ENCODE assay signal across 8 cellular contexts in genomic region chr22:43385770-43386641, GRCh38. TPM values are rescaled to one million over a fixed set of nuclear protein-coding genes. Genes with fewer than 3 reads are reported as not detected.
A peak's percentile ranks its signal among the peaks of the same experiment; 100 is the strongest.
DNase-seq lines count a peak whose midpoint lies in the region; ATAC-seq and TF ChIP-seq lines count a peak whose summit lies in the region.

No MANE protein-coding gene starts in this region.

- H3K4me3 ChIP-seq in CD8-positive, alpha-beta memory T cell (ENCODE audit: low read length): no peak overlapping the region
- H3K4me3 ChIP-seq in right lobe of liver: no peak overlapping the region

- no peaks in the 10 kb centered on the region for H3K9me3 ChIP-seq in CD8-positive, alpha-beta memory T cell (ENCODE audit: low read length)
- H3K9me3 ChIP-seq in right lobe of liver: no peaks in the 10 kb centered on the region

- H3K4me3 Mint-ChIP-seq in CD8-positive, alpha-beta memory T cell: peak overlapping the region in 2 of 7 donors; percentile 20 to 47
- no peak overlapping the region for H3K4me3 Mint-ChIP-seq in HFFc6

- POLR2A ChIA-PET in CD8-positive, alpha-beta memory T cell (lab: Charles Lee): no interaction called here

- peak; percentile 82 to 94 (median 86) for ATAC-seq in right lobe of liver
- no peak for ATAC-seq in GM18519 (IDR thresholded peaks at IDR 0.05; ENCODE audit: low FRiP score, unreplicated experiment)

- WGBS in right lobe of liver (ENCODE audit: insufficient coverage, low coverage, low lambda C conversion rate, missing lambda C conversion rate): 6% methylated on average over 15 of the region's 20 CpGs

- peaks cover 17 to 24% of the 10 kb centered on the region in 2 donors for H3K27me3 Mint-ChIP-seq in CD8-positive, alpha-beta memory T cell
- peaks cover 30% of the 10 kb centered on the region for H3K27me3 Mint-ChIP-seq in HFFc6 (ENCODE audit: insufficient read depth)

- peaks cover 11 to 23% (median 16%) of the 10 kb centered on the region in 3 donors for H3K4me1 Mint-ChIP-seq in CD8-positive, alpha-beta memory T cell
- H3K4me1 Mint-ChIP-seq in HFFc6 (ENCODE audit: low read depth): no peaks in the 10 kb centered on the region

- peaks cover 3% of the 10 kb centered on the region for H3K4me1 ChIP-seq in CD8-positive, alpha-beta memory T cell (ENCODE audit: insufficient read depth, low read length)
- H3K4me1 ChIP-seq in right lobe of liver: peaks cover 0 to 29% (median 13%) of the 10 kb centered on the region in 4 donors

- no peak overlapping the region for H3K27ac ChIP-seq in CD8-positive, alpha-beta memory T cell (ENCODE audit: low read depth, low read length)
- H3K27ac ChIP-seq in right lobe of liver: no peak overlapping the region

- no peaks in the 10 kb centered on the region for H3K36me3 Mint-ChIP-seq in CD8-positive, alpha-beta memory T cell
- no peaks in the 10 kb centered on the region for H3K36me3 Mint-ChIP-seq in HFFc6 (ENCODE audit: low read depth)

- no peaks in the 10 kb centered on the region for H3K36me3 ChIP-seq in CD8-positive, alpha-beta memory T cell (ENCODE audit: insufficient read depth, low read length)
- H3K36me3 ChIP-seq in right lobe of liver: no peaks in the 10 kb centered on the region

- intact Hi-C loops in right lobe of liver (cut with DNase I): loop anchor here (5.0 kb wide), 4 partner anchors 91 to 441 kb away; no protein-coding TSS in a partner anchor

- H3K9me3 Mint-ChIP-seq in CD8-positive, alpha-beta memory T cell: no peaks in the 10 kb centered on the region
- no peaks in the 10 kb centered on the region for H3K9me3 Mint-ChIP-seq in HFFc6

- H3K27ac Mint-ChIP-seq in CD8-positive, alpha-beta memory T cell: no peak overlapping the region
- H3K27ac Mint-ChIP-seq in HFFc6: no peak overlapping the region

- DNase-seq in CD8-positive, alpha-beta memory T cell: peak; percentile 54 to 82 (median 61)
- DNase-seq in HFFc6 (peak; percentile 50), NCI-H524 treated with DMSO at 0.1 percent for 48 hours (lab: John Stamatoyannopoulos, UW) (peak; percentile 29), dedifferentiated amniotic fluid mesenchymal stem cell (ENCODE audit: extremely low spot score) (peak; percentile 75), right lobe of liver (peak; percentile 81 to 85 (median 82))
- peak; percentile 57 to 67 for DNase-seq in activated CD4-positive, alpha-beta T cell treated with anti-CD3 and anti-CD28 coated beads, Interleukin-2, amount 50 U/mL, for 24 hours (ENCODE audit: low read depth in 1 of 2, low spot score in 1 of 2)
- DNase-seq in stimulated activated CD4-positive, alpha-beta T cell treated with anti-CD3 and anti-CD28 coated beads, TNF-alpha, amount 100 ng/mL, for 1 hour (ENCODE audit: low read depth in 3 of 3, low spot score in 1 of 3): peak; percentile 33 to 63 (median 42)

- TF ChIP-seq CTCF in HFFc6 (IDR thresholded peaks at IDR 0.05) (peak; percentile 94), right lobe of liver (IDR thresholded peaks at IDR 0.05) (peak; percentile 81 to 94 (median 90))

- TF ChIP-seq POLR2A in right lobe of liver (IDR thresholded peaks at IDR 0.05): no peak

- CTCF ChIA-PET in CD8-positive, alpha-beta memory T cell (lab: Charles Lee): interaction anchor here (0.7 to 7.6 kb wide), 14 partner anchors 9 to 1239 kb away, joined by 3 to 48 read pairs (median 4); no protein-coding TSS in a partner anchor

- peaks cover 11% of the 10 kb centered on the region for H3K27me3 ChIP-seq in CD8-positive, alpha-beta memory T cell (ENCODE audit: insufficient read depth, low read length, poor library complexity, severe bottlenecking)
- H3K27me3 ChIP-seq in right lobe of liver: no peaks in the 10 kb centered on the region

RNA-seq across cellular contexts. Expression of gene MPPED1, which starts 25.8 kb away (rescaled TPM):
- not detected for total RNA-seq in CD8-positive, alpha-beta memory T cell
- not detected for polyA plus RNA-seq in CD8-positive, alpha-beta memory T cell
- not detected for total RNA-seq in HFFc6 (2021; fragmentation: NEBNext Ultra II Directional; extraction: Animal tissue kit (Norgen Biotek cat#: 25700))
- total RNA-seq in right lobe of liver: 10 to 100 TPM in 4 of 6 experiments, 1 to 10 TPM in 2; 2.4 to 13.8 (median 11.3) TPM

RNA-seq across cellular contexts. Expression of gene SCUBE1, which starts 42.8 kb away (rescaled TPM):
- total RNA-seq in CD8-positive, alpha-beta memory T cell: under 1 TPM; 0.07 to 0.33 TPM
- not detected for polyA plus RNA-seq in CD8-positive, alpha-beta memory T cell
- total RNA-seq in HFFc6 (2021; fragmentation: NEBNext Ultra II Directional; extraction: Animal tissue kit (Norgen Biotek cat#: 25700)): not detected
- total RNA-seq in right lobe of liver: 10 to 100 TPM in 1 of 6 experiments, 1 to 10 TPM in 4, under 1 TPM in 1; 0.73 to 11.7 (median 2.7) TPM

Comparison
In these comparisons a context has a peak if more than half of its experiments do, and no peak if none do; other contexts are left out.
1. DNase-seq: peak in every context shown above with its lines; median percentile 82 in right lobe of liver; 75 in dedifferentiated amniotic fluid mesenchymal stem cell; 62 in activated CD4-positive, alpha-beta T cell treated with anti-CD3 and anti-CD28 coated beads, Interleukin-2, amount 50 U/mL, for 24 hours; 61 in CD8-positive, alpha-beta memory T cell; 50 in HFFc6; 42 in stimulated activated CD4-positive, alpha-beta T cell treated with anti-CD3 and anti-CD28 coated beads, TNF-alpha, amount 100 ng/mL, for 1 hour; 29 in NCI-H524 treated with DMSO at 0.1 percent for 48 hours.